25 cellular contexts compared by ENCODE assay signal in the genomic region with DNA sequence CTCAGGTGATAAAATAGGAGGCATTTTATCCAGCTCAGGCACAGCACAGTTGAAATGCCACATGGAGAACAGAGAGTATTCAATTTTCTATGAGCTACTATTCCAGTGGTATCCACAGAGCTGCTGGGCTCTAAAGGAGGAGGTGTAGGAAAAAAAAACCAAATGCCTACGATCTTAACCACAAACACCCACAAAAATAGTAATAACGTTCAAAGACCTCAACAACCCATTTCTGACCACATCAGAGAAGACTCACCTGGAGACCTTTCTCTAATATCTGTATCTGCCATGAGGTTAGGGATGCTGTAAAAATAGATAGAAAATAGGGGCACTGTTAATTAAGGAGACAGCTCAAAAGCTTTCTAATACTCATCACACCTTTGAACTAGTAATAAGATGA.
"Had no signal": no experiment of that assay in that cellular context is flagged by ENCODE, and none has a peak within 500 bp of the region (broad histone marks: within the 10 kb centered on the region; RNA-seq: fewer than 3 reads in every experiment).

No MANE protein-coding gene starts in this region.

- DNase-seq: activated CD4-positive, alpha-beta T cell treated with anti-CD3 and anti-CD28 coated beads, Interleukin-2, amount 50 U/mL, for 1 hour; activated CD8-positive, alpha-beta memory T cell treated with anti-CD3 and anti-CD28 coated beads, Interleukin-2, amount 50 U/mL, for 48 hours; activated naive CD4-positive, alpha-beta T cell; activated naive CD8-positive, alpha-beta T cell treated with anti-CD3 and anti-CD28 coated beads, Interleukin-2, amount 10 ng/mL, durations not matched to agents 7 days and 5 days; activated T-cell treated with anti-CD3 and anti-CD28 coated beads, Interleukin-2, amount 50 U/mL, for 4 hours; amygdala; colonic mucosa; dorsolateral prefrontal cortex; gastrocnemius medialis; hippocampal formation; left ventricle myocardium inferior; naive thymus-derived CD8-positive, alpha-beta T cell; posterior cingulate gyrus; sigmoid colon; stimulated activated CD4-positive, alpha-beta T cell treated with anti-CD3 and anti-CD28 coated beads, Interleukin-2, amount 100 ng/mL, for 48 hours; stimulated activated CD8-positive, alpha-beta memory T cell treated with anti-CD3 and anti-CD28 coated beads, Interleukin-4, amount 100 ng/mL, for 48 hours; stimulated activated naive B cell treated with anti-CD40 and anti-IgM and Interleukin-4, amounts not matched to agents 10 μg/mL and 1 μg/mL and 100 μg/mL, for 72 hours; upper lobe of left lung had no signal

- H3K27me3 ChIP-seq: colonic mucosa, esophagus muscularis mucosa, neural progenitor cell, sigmoid colon, upper lobe of left lung had no signal

- H3K36me3 Mint-ChIP-seq: activated naive CD8-positive, alpha-beta T cell treated with anti-CD3 and anti-CD28 coated beads, Interleukin-2, amount 10 ng/mL, durations not matched to agents 7 days and 5 days; mesothelial cell of epicardium; neural progenitor cell; stimulated activated naive B cell treated with anti-CD40 and anti-IgM and Interleukin-4, amounts not matched to agents 10 μg/mL and 1 μg/mL and 100 μg/mL, for 72 hours had no signal

- H3K4me3 Mint-ChIP-seq: activated naive CD8-positive, alpha-beta T cell treated with anti-CD3 and anti-CD28 coated beads, Interleukin-2, amount 10 ng/mL, durations not matched to agents 7 days and 5 days; activated T-cell treated with anti-CD3 and anti-CD28 coated beads, Interleukin-2, amount 50 U/mL, for 4 hours; mesothelial cell of epicardium; naive thymus-derived CD8-positive, alpha-beta T cell; neural progenitor cell; stimulated activated naive B cell treated with anti-CD40 and anti-IgM and Interleukin-4, amounts not matched to agents 10 μg/mL and 1 μg/mL and 100 μg/mL, for 72 hours had no signal

- H3K9me3 ChIP-seq: colonic mucosa, esophagus muscularis mucosa, gastrocnemius medialis, left ventricle myocardium inferior, sigmoid colon, thoracic aorta, upper lobe of left lung had no signal

- H3K9me3 Mint-ChIP-seq: activated naive CD8-positive, alpha-beta T cell treated with anti-CD3 and anti-CD28 coated beads, Interleukin-2, amount 10 ng/mL, durations not matched to agents 7 days and 5 days; activated T-cell treated with anti-CD3 and anti-CD28 coated beads, Interleukin-2, amount 50 U/mL, for 4 hours; activated T-helper 2 cell treated with anti-CD3 and anti-CD28 coated beads, Interferon-gamma antibody, Interleukin-2, Interleukin-4, amounts not matched to agents 10 μg/mL and 5 μg/mL and 100 μg/mL, durations not matched to agents 14 hours and 24 hours and 36 hours; mesothelial cell of epicardium; naive thymus-derived CD8-positive, alpha-beta T cell; stimulated activated naive B cell treated with anti-CD40 and anti-IgM and Interleukin-4, amounts not matched to agents 10 μg/mL and 1 μg/mL and 100 μg/mL, for 72 hours had no signal

- H3K36me3 ChIP-seq: colonic mucosa, esophagus muscularis mucosa, gastrocnemius medialis, left ventricle myocardium inferior, neural progenitor cell, sigmoid colon, thoracic aorta, upper lobe of left lung had no signal

- H3K4me1 Mint-ChIP-seq: activated naive CD8-positive, alpha-beta T cell treated with anti-CD3 and anti-CD28 coated beads, Interleukin-2, amount 10 ng/mL, durations not matched to agents 7 days and 5 days; naive thymus-derived CD8-positive, alpha-beta T cell; stimulated activated naive B cell treated with anti-CD40 and anti-IgM and Interleukin-4, amounts not matched to agents 10 μg/mL and 1 μg/mL and 100 μg/mL, for 72 hours had no signal

- H3K4me1 ChIP-seq: colonic mucosa, gastrocnemius medialis had no signal

- H3K4me2 ChIP-seq: neural progenitor cell, smooth muscle cell had no signal

- H3K4me3 ChIP-seq: colonic mucosa, dorsolateral prefrontal cortex, esophagus muscularis mucosa, gastrocnemius medialis, left ventricle myocardium inferior, neural progenitor cell, sigmoid colon, smooth muscle cell, thoracic aorta, upper lobe of left lung had no signal

- H2AFZ ChIP-seq: neural progenitor cell had no signal

- H3K9ac ChIP-seq: neural progenitor cell had no signal

- H3K27ac Mint-ChIP-seq: activated naive CD8-positive, alpha-beta T cell treated with anti-CD3 and anti-CD28 coated beads, Interleukin-2, amount 10 ng/mL, durations not matched to agents 7 days and 5 days; activated T-helper 2 cell treated with anti-CD3 and anti-CD28 coated beads, Interferon-gamma antibody, Interleukin-2, Interleukin-4, amounts not matched to agents 10 μg/mL and 5 μg/mL and 100 μg/mL, durations not matched to agents 14 hours and 24 hours and 36 hours; mesothelial cell of epicardium; naive thymus-derived CD8-positive, alpha-beta T cell; neural progenitor cell; stimulated activated naive B cell treated with anti-CD40 and anti-IgM and Interleukin-4, amounts not matched to agents 10 μg/mL and 1 μg/mL and 100 μg/mL, for 72 hours had no signal

- H3K27ac ChIP-seq: colonic mucosa, dorsolateral prefrontal cortex, esophagus muscularis mucosa, gastrocnemius medialis, left ventricle myocardium inferior, neural progenitor cell, sigmoid colon, thoracic aorta, upper lobe of left lung had no signal

- ATAC-seq: activated CD4-positive, CD25-positive, alpha-beta regulatory T cell treated with anti-CD3 and anti-CD28 coated beads, Interleukin-2, amount 50 U/mL, for 24 hours; gastrocnemius medialis; naive thymus-derived CD8-positive, alpha-beta T cell; stimulated activated naive B cell treated with anti-CD40 and anti-IgM and Interleukin-4, amounts not matched to agents 10 μg/mL and 1 μg/mL and 100 μg/mL, for 72 hours had no signal
